ENCODE assay signal across 13 cellular contexts in the genomic region with DNA sequence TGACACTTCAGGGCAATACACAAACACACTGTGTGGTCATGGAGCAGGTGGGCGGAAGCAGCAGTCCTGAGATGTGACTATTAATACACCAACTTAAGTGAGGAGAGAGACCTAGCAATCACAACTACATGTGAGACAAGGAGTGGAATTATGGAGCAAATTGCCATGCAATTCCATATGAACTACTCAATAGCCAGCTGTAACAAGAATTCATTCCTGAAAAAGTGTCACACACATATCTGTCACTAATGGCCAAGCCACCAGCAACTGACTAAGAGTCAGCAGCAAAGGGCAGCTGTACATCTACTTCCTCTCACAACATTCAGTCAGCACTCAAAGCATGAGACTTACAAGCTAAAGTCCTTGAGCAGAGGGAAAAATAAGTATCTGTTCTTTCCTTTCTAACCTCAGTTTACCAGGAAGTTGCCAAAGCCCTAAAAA. TPM values are rescaled to one million over a fixed set of nuclear protein-coding genes. Genes with fewer than 3 reads are reported as not detected.
DNase-seq lines count a peak whose midpoint lies in the region; ATAC-seq and TF ChIP-seq lines count a peak whose summit lies in the region.
"Had no signal": no experiment of that assay in that cellular context is flagged by ENCODE, and none has a peak within 500 bp of the region (broad histone marks: within the 10 kb centered on the region; RNA-seq: fewer than 3 reads in every experiment).

No MANE protein-coding gene starts in this region.

- H3K36me3 ChIP-seq in BLaER1, result peaks cover 30% of the 10 kb centered on the region
- H3K36me3 ChIP-seq: HAP-1 had no signal

- peak overlapping the region; percentile 43 for H3K27ac ChIP-seq in BLaER1
- H3K27ac ChIP-seq: VCaP had no signal

- DNase-seq in GDM1 (lab: John Stamatoyannopoulos, UW), result peak; percentile 17
- DNase-seq in activated B cell treated with CpG ODN at 0.5 μM for 24 hours, result no peak
- no peak for DNase-seq in naive B cell
- DNase-seq in SKM-1 (lab: John Stamatoyannopoulos, UW; ENCODE audit: unreplicated experiment), result no peak
- DNase-seq in GM13976 (ENCODE audit: low spot score), result no peak
- DNase-seq: NCI-H1417 treated with DMSO at 0.1 percent for 48 hours, PC-3 had no signal

- CTCF ChIA-PET in activated B cell treated with CpG ODN at 0.5 μM for 24 hours (lab: Charles Lee), result interaction anchor here (1.0 to 1.1 kb wide), 2 partner anchors 35 to 168 kb away, joined by 3 to 5 read pairs; no protein-coding TSS in a partner anchor

- ATAC-seq in activated B cell treated with CpG ODN at 0.5 μM for 24 hours (ENCODE audit: low read depth) (no peak), naive B cell (ENCODE audit: low read depth in 2 of 2) (no peak), GM21737 (IDR thresholded peaks at IDR 0.05; ENCODE audit: unreplicated experiment) (no peak), GM21619 (IDR thresholded peaks at IDR 0.05; ENCODE audit: unreplicated experiment) (no peak)
- ATAC-seq: PC-3 had no signal

- peak overlapping the region; percentile 85 for H3K27ac Mint-ChIP-seq in activated B cell treated with CpG ODN at 0.5 μM for 24 hours
- H3K27ac Mint-ChIP-seq in naive B cell, result peak overlapping the region in 4 of 6 donors; percentile 13 to 89 (median 74)

- H3K4me1 ChIP-seq in BLaER1, result peaks cover 77% of the 10 kb centered on the region

- no peaks in the 10 kb centered on the region for H3K9me3 ChIP-seq in BLaER1
- H3K9me3 ChIP-seq: HAP-1 had no signal

- H3K9ac ChIP-seq in BLaER1, result no peak overlapping the region

- peaks cover 84% of the 10 kb centered on the region for H4K20me1 ChIP-seq in BLaER1

- in situ Hi-C loops in GM13976 (cut with MboI; ENCODE audit: low sequenced_read_pairs, unreplicated experiment), result no loop called here

- peak overlapping the region; percentile 58 for H3K4me2 ChIP-seq in BLaER1

- peaks cover 78% of the 10 kb centered on the region for H3K4me1 Mint-ChIP-seq in activated B cell treated with CpG ODN at 0.5 μM for 24 hours
- peaks cover 48 to 76% (median 56%) of the 10 kb centered on the region in 3 donors for H3K4me1 Mint-ChIP-seq in naive B cell

- POLR2A ChIA-PET in activated B cell treated with CpG ODN at 0.5 μM for 24 hours (lab: Charles Lee), result interaction anchor here (0.6 to 3.0 kb wide), 9 partner anchors 9 to 51 kb away, joined by 3 to 21 read pairs (median 6); a partner anchor contains a TSS

- H3K9me3 Mint-ChIP-seq in activated B cell treated with CpG ODN at 0.5 μM for 24 hours (no peaks in the 10 kb centered on the region), naive B cell (no peaks in the 10 kb centered on the region)

- peak overlapping the region; percentile 9 for H3K4me3 Mint-ChIP-seq in activated B cell treated with CpG ODN at 0.5 μM for 24 hours
- H3K4me3 Mint-ChIP-seq in naive B cell, result peak overlapping the region in 6 of 8 donors; percentile 19 to 78 (median 50)

- H3K36me3 Mint-ChIP-seq in activated B cell treated with CpG ODN at 0.5 μM for 24 hours (ENCODE audit: low read depth) (peaks cover 19% of the 10 kb centered on the region), naive B cell (no peaks in the 10 kb centered on the region)

- intact Hi-C loops in activated B cell treated with CpG ODN at 0.5 μM for 24 hours (cut with micrococcal nuclease), result loop anchor here (2.0 kb wide), 1 partner anchor 36 kb away; no protein-coding TSS in a partner anchor

- TF ChIP-seq CTCF in activated B cell treated with CpG ODN at 0.5 μM for 24 hours (IDR thresholded peaks at IDR 0.05) (no peak), GM13976 (IDR thresholded peaks at IDR 0.05; ENCODE audit: borderline replicate concordance, control extremely low read depth, extremely low read depth, insufficient read depth, missing control alignments) (no peak)

- no peak overlapping the region for H3K4me3 ChIP-seq in BLaER1
- H3K4me3 ChIP-seq: HAP-1 had no signal

- no peaks in the 10 kb centered on the region for H3K27me3 ChIP-seq in BLaER1

- no peaks in the 10 kb centered on the region for H3K27me3 Mint-ChIP-seq in activated B cell treated with CpG ODN at 0.5 μM for 24 hours
- no peaks in the 10 kb centered on the region for H3K27me3 Mint-ChIP-seq in naive B cell

RNA-seq across cellular contexts. Expression of a gene that starts 46.2 kb away (rescaled TPM):
- total RNA-seq in activated B cell treated with CpG ODN at 0.5 μM for 24 hours, result 0.11 TPM in 1 of 2 replicates, not detected in the other
- under 1 TPM in 4 of 6 donors, not detected in 2; 0.12 to 0.64 (median 0.35) TPM for polyA plus RNA-seq in naive B cell (ENCODE audit: low read depth in 6 of 6)

RNA-seq across cellular contexts. Expression of a gene that starts 51.3 kb away (rescaled TPM):
- 136 and 137 TPM in 2 replicates for total RNA-seq in activated B cell treated with CpG ODN at 0.5 μM for 24 hours
- 100 to 1,000 TPM in 2 of 6 donors, 10 to 100 TPM in 4; 33.1 to 121 (median 83.3) TPM for polyA plus RNA-seq in naive B cell (ENCODE audit: low read depth in 6 of 6)

RNA-seq across cellular contexts. Expression of a gene that starts 55.5 kb away (rescaled TPM):
- total RNA-seq in activated B cell treated with CpG ODN at 0.5 μM for 24 hours, result 0.16 TPM in 1 of 2 replicates, not detected in the other
- polyA plus RNA-seq in naive B cell (ENCODE audit: low read depth in 6 of 6), result not detected
- total RNA-seq: pulmonary artery endothelial cell had no signal
